8 cellular contexts compared by ENCODE assay signal in the genomic region with DNA sequence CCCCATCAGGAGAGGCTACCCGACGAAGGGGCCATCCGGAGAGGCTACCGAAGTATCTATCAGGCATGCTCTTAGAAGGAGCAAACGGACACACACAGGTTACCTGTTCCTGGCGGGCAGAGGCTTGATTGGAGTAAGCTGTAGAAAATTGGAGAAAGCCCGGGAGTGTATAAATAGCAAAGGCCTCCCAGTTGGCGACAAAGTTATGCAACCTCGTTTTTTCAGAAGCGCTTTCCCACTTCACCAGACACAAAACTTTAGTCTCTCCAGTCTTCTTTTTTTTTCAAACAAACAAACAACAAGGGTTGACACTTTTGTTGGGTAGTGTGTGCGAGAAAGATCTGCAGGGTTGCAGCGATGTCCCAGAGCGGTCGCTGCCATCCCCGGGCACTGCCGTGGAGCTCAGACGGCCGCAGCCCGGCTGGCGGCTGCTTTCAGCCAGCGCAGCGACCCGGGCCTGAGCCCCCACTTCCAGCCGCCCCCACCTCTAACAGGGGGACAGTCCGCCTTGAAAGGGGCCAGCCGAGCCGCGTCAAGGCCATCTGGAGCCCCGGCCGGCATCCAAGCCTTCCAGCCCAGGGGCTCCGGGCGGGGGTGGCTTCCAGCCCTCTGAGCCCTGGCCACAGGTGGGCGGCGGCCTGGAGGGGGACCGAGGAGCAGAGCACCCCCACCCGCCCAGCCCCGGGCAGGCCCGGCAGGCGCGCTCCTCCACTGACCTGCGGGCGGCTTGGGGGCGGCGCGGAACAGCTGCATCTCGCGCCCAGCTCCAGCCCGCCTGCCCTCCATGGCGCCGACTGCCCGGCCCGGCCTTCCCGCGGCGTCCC.
DNase-seq lines count a peak whose midpoint lies in the region; ATAC-seq and TF ChIP-seq lines count a peak whose summit lies in the region.

No MANE protein-coding gene starts in this region.

- no peaks in the 10 kb centered on the region for H3K9me3 Mint-ChIP-seq in activated naive CD4-positive, alpha-beta T cell treated with anti-CD3 and anti-CD28 coated beads, Interleukin-2, amount 50 U/mL, for 24 hours
- H3K9me3 Mint-ChIP-seq in stimulated activated effector memory CD8-positive, alpha-beta T cell treated with anti-CD3 and anti-CD28 coated beads, Interleukin-12 subunit alpha, Interleukin-12 subunit beta, amount 100 ng/mL, for 72 hours: no peaks in the 10 kb centered on the region

- H3K27me3 Mint-ChIP-seq in activated naive CD4-positive, alpha-beta T cell treated with anti-CD3 and anti-CD28 coated beads, Interleukin-2, amount 50 U/mL, for 24 hours: peaks cover 32% of the 10 kb centered on the region

- TF ChIP-seq CTCF in GM10266 (IDR thresholded peaks at IDR 0.05; ENCODE audit: control insufficient read depth, insufficient read depth, low read depth, missing control alignments): no peak

- peak; percentile 53 for DNase-seq in GM10266 (ENCODE audit: extremely low spot score)
- DNase-seq in iPS-NIHi11 (ENCODE audit: low spot score): peak; percentile 52
- DNase-seq in stimulated activated effector memory CD8-positive, alpha-beta T cell treated with anti-CD3 and anti-CD28 coated beads, Interleukin-12 subunit alpha, Interleukin-12 subunit beta, amount 100 ng/mL, for 72 hours (ENCODE audit: low spot score in 2 of 2): peak; percentile 9 to 51
- no peak for DNase-seq in NCI-H128 (lab: John Stamatoyannopoulos, UW; ENCODE audit: unreplicated experiment)
- DNase-seq in GOT3 (lab: John Stamatoyannopoulos, UW): no peak

- ATAC-seq in GM21360 (IDR thresholded peaks at IDR 0.05; ENCODE audit: unreplicated experiment): peak; percentile 44
- ATAC-seq in HG03521 (IDR thresholded peaks at IDR 0.05; ENCODE audit: unreplicated experiment): peak; percentile 47
- peak; percentile 72 for ATAC-seq in stimulated activated effector memory CD8-positive, alpha-beta T cell treated with anti-CD3 and anti-CD28 coated beads, Interleukin-12 subunit alpha, Interleukin-12 subunit beta, amount 100 ng/mL, for 72 hours

- no peaks in the 10 kb centered on the region for H3K36me3 Mint-ChIP-seq in activated naive CD4-positive, alpha-beta T cell treated with anti-CD3 and anti-CD28 coated beads, Interleukin-2, amount 50 U/mL, for 24 hours
- no peaks in the 10 kb centered on the region for H3K36me3 Mint-ChIP-seq in stimulated activated effector memory CD8-positive, alpha-beta T cell treated with anti-CD3 and anti-CD28 coated beads, Interleukin-12 subunit alpha, Interleukin-12 subunit beta, amount 100 ng/mL, for 72 hours

- H3K4me3 Mint-ChIP-seq in activated naive CD4-positive, alpha-beta T cell treated with anti-CD3 and anti-CD28 coated beads, Interleukin-2, amount 50 U/mL, for 24 hours: peak overlapping the region; percentile 68
- peak overlapping the region; percentile 5 for H3K4me3 Mint-ChIP-seq in stimulated activated effector memory CD8-positive, alpha-beta T cell treated with anti-CD3 and anti-CD28 coated beads, Interleukin-12 subunit alpha, Interleukin-12 subunit beta, amount 100 ng/mL, for 72 hours

- peaks cover 30% of the 10 kb centered on the region for H3K4me1 Mint-ChIP-seq in activated naive CD4-positive, alpha-beta T cell treated with anti-CD3 and anti-CD28 coated beads, Interleukin-2, amount 50 U/mL, for 24 hours
- peaks cover 8% of the 10 kb centered on the region for H3K4me1 Mint-ChIP-seq in stimulated activated effector memory CD8-positive, alpha-beta T cell treated with anti-CD3 and anti-CD28 coated beads, Interleukin-12 subunit alpha, Interleukin-12 subunit beta, amount 100 ng/mL, for 72 hours

- no peak overlapping the region for H3K27ac Mint-ChIP-seq in activated naive CD4-positive, alpha-beta T cell treated with anti-CD3 and anti-CD28 coated beads, Interleukin-2, amount 50 U/mL, for 24 hours
- H3K27ac Mint-ChIP-seq in stimulated activated effector memory CD8-positive, alpha-beta T cell treated with anti-CD3 and anti-CD28 coated beads, Interleukin-12 subunit alpha, Interleukin-12 subunit beta, amount 100 ng/mL, for 72 hours: no peak overlapping the region

Comparison
In these comparisons a context has a peak if more than half of its experiments do, and no peak if none do; other contexts are left out.
1. DNase-seq: peak in GM10266 (single experiment), iPS-NIHi11 (single experiment) and stimulated activated effector memory CD8-positive, alpha-beta T cell treated with anti-CD3 and anti-CD28 coated beads, Interleukin-12 subunit alpha, Interleukin-12 subunit beta, amount 100 ng/mL, for 72 hours (2 of 2); none in NCI-H128 (single experiment) and GOT3 (single experiment).
2. Peak in every context shown above with its lines, with median percentiles within 50 percentile points of each other: ATAC-seq.